In the genomic region with DNA sequence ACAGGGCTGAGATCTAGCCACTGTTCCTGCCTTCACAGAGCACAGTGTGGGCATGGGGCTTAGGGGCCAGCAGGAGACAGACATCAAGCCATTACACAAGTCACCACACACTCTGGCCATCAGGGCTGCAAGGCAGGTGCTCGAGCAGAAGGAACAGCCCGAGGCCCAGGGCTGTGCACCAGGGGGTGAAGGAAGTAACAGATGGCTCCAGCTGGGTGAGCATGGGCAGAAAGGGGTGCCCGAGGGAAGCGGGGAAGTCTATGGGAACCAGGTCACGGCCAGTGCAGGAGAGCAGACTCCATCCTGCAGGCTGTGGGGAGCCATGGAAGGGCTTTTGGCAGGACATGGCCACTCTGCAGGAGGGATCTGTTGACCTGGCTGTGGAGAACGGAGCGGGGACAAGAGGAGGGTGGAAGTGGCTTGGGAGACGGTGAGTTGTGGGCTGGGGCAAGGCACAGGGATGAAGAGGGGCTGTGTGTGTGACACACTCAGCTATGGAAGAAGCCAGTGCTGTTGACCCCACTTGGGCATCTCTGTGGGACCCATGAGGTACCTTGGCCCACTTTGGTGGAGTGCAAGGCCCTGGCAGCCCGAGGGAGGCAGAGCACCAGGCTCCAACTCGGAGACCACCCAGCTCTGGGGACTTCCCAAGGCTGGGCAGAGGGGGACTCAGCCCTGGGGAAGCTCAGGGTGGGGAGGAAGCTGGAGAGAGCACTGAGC, we compare ENCODE assay signal across 11 cellular contexts. TPM values are rescaled to one million over a fixed set of nuclear protein-coding genes. Genes with fewer than 3 reads are reported as not detected.
DNase-seq lines count a peak whose midpoint lies in the region; ATAC-seq and TF ChIP-seq lines count a peak whose summit lies in the region.
"Had no signal": no experiment of that assay in that cellular context is flagged by ENCODE, and none has a peak within 500 bp of the region (broad histone marks: within the 10 kb centered on the region; RNA-seq: fewer than 3 reads in every experiment).

No MANE protein-coding gene starts in this region.

- peak overlapping the region; percentile 49 to 80 (median 72) for H3K4me3 Mint-ChIP-seq in nephron

- CTCF ChIA-PET in AG04450 (lab: Charles Lee): interaction anchor here (0.5 to 2.6 kb wide), 6 partner anchors 17 to 308 kb away, joined by 3 to 15 read pairs (median 6); a partner anchor contains a TSS

- H3K9me3 Mint-ChIP-seq in nephron: no peaks in the 10 kb centered on the region

- peak overlapping the region; percentile 25 for H3K4me3 ChIP-seq in AG04450 (ENCODE audit: low read depth, low read length)
- peak overlapping the region; percentile 22; the same call in 1 of the 2 replicates for H3K4me3 ChIP-seq in HUES64 (ENCODE audit: low read length)

- peak overlapping the region in 2 of 3 experiments; percentile 44 to 58 for H3K27ac Mint-ChIP-seq in nephron

- ATAC-seq in HG03159 (IDR thresholded peaks at IDR 0.05; ENCODE audit: unreplicated experiment) (no peak), GM19397 (IDR thresholded peaks at IDR 0.05; ENCODE audit: unreplicated experiment) (no peak), esophagus mucosa (no peak)

- WGBS in HUES64: 67% methylated on average over 10 of the region's 10 CpGs

- H3K27me3 Mint-ChIP-seq in nephron (ENCODE audit: low read depth): peaks cover 6% of the 10 kb centered on the region

- no peaks in the 10 kb centered on the region for H3K36me3 ChIP-seq in HUES64 (ENCODE audit: insufficient read depth, low read length)

- POLR2A ChIA-PET in AG04450 (lab: Yijun Ruan, JAX): interaction anchor here (0.8 to 5.8 kb wide), 12 partner anchors 9 to 253 kb away, joined by 3 to 124 read pairs (median 6); a partner anchor contains a TSS

- H3K9me3 ChIP-seq in AG04450 (ENCODE audit: control insufficient read depth, insufficient read depth, low read length) (peaks cover 11% of the 10 kb centered on the region; the same call in 1 of the 2 replicates), HUES64 (ENCODE audit: insufficient read depth, low read depth, low read length) (no peaks in the 10 kb centered on the region)

- no peaks in the 10 kb centered on the region for H3K27me3 ChIP-seq in AG04450 (ENCODE audit: control insufficient read depth, insufficient read depth, low read length)
- no peaks in the 10 kb centered on the region for H3K27me3 ChIP-seq in HUES64 (ENCODE audit: insufficient read depth, low read length)

- peak overlapping the region; percentile 99 for H3K27ac ChIP-seq in AG04450 (ENCODE audit: low read depth, low read length)
- H3K27ac ChIP-seq in HUES64 (ENCODE audit: low read depth, low read length): peak overlapping the region; percentile 37; the same call in 1 of the 2 replicates

- TF ChIP-seq CTCF in AG04450 (IDR thresholded peaks at IDR 0.05; ENCODE audit: low read depth, low read length) (no peak), nephron (IDR thresholded peaks at IDR 0.05; ENCODE audit: unreplicated experiment in 3 of 3) (no peak)

- H3K36me3 Mint-ChIP-seq in nephron (ENCODE audit: low read depth): peaks cover 5% of the 10 kb centered on the region

- peaks cover 7% of the 10 kb centered on the region for H3K4me1 ChIP-seq in HUES64 (ENCODE audit: insufficient read depth, low read length)

- H3K9ac ChIP-seq in HUES64 (ENCODE audit: low read depth, low read length): peak overlapping the region; percentile 7; the same call in 1 of the 2 replicates

- H3K4me1 Mint-ChIP-seq in nephron: peaks cover 36% of the 10 kb centered on the region

- DNase-seq in AG04450 (ENCODE audit: low read depth, low spot score) (no peak), cerebellum (ENCODE audit: low spot score) (peak; percentile 86), HuH-7.5 (ENCODE audit: low spot score) (no peak)
- DNase-seq: activated CD4-positive, alpha-beta T cell treated with anti-CD3 and anti-CD28 coated beads for 1 hour; DMS79 treated with DMSO at 0.1 percent for 48 hours; NCI-H1092 treated with DMSO at 0.1 percent for 48 hours had no signal

RNA-seq across cellular contexts. Expression of a gene that starts 3.6 kb away (rescaled TPM):
- polyA plus RNA-seq in AG04450 (2011; rRNA removed): 32.9 and 52.2 TPM in 2 replicates
- polyA minus RNA-seq in AG04450 (2011; rRNA and poly(A)+ RNA removed): 34.1 and 50.1 TPM in 2 replicates
- 17.7 TPM for polyA plus RNA-seq in HUES64 (2013, experiment 1 of 2)
- polyA plus RNA-seq in HUES64 (2013, experiment 2 of 2): 19.4 TPM
- 10.3 TPM for total RNA-seq in cerebellum
- total RNA-seq in esophagus mucosa: 16.9 TPM

RNA-seq across cellular contexts. Expression of a gene that starts 4.0 kb away (rescaled TPM):
- polyA plus RNA-seq in AG04450 (2011; rRNA removed): 96.9 and 130 TPM in 2 replicates
- 34.5 and 39.0 TPM in 2 replicates for polyA minus RNA-seq in AG04450 (2011; rRNA and poly(A)+ RNA removed)
- polyA plus RNA-seq in HUES64 (2013, experiment 1 of 2): 87.0 TPM
- 93.0 TPM for polyA plus RNA-seq in HUES64 (2013, experiment 2 of 2)
- 28.3 TPM for total RNA-seq in cerebellum
- total RNA-seq in esophagus mucosa: 76.2 TPM

RNA-seq across cellular contexts. Expression of a gene that starts 15.1 kb away (rescaled TPM):
- polyA plus RNA-seq in AG04450 (2011; rRNA removed): 7.9 and 16.1 TPM in 2 replicates
- polyA minus RNA-seq in AG04450 (2011; rRNA and poly(A)+ RNA removed): 12.5 and 17.6 TPM in 2 replicates
- 15.0 TPM for polyA plus RNA-seq in HUES64 (2013, experiment 1 of 2)
- polyA plus RNA-seq in HUES64 (2013, experiment 2 of 2): 12.0 TPM
- total RNA-seq in cerebellum: not detected
- total RNA-seq in esophagus mucosa: 28.9 TPM

RNA-seq across cellular contexts. Expression of a gene that starts 24.8 kb away (rescaled TPM):
- 13.1 and 20.2 TPM in 2 replicates for polyA plus RNA-seq in AG04450 (2011; rRNA removed)
- 2.3 and 2.8 TPM in 2 replicates for polyA minus RNA-seq in AG04450 (2011; rRNA and poly(A)+ RNA removed)
- polyA plus RNA-seq in HUES64 (2013, experiment 1 of 2): 22.0 TPM
- polyA plus RNA-seq in HUES64 (2013, experiment 2 of 2): 24.9 TPM
- total RNA-seq in cerebellum: 6.3 TPM
- total RNA-seq in esophagus mucosa: 15.3 TPM

RNA-seq across cellular contexts. Expression of a gene that starts 27.0 kb away (rescaled TPM):
- 126 and 160 TPM in 2 replicates for polyA plus RNA-seq in AG04450 (2011; rRNA removed)
- polyA minus RNA-seq in AG04450 (2011; rRNA and poly(A)+ RNA removed): 116 and 143 TPM in 2 replicates
- polyA plus RNA-seq in HUES64 (2013, experiment 1 of 2): 65.3 TPM
- polyA plus RNA-seq in HUES64 (2013, experiment 2 of 2): 60.1 TPM
- total RNA-seq in cerebellum (73.7 TPM), esophagus mucosa (42.3 TPM)

Comparison
In these comparisons a context has a peak if more than half of its experiments do, and no peak if none do; other contexts are left out.
1. RNA of a gene that starts 15.1 kb away (total RNA-seq): 28.9 TPM in esophagus mucosa (single experiment); not detected in cerebellum (single experiment); every median in the first group is over 10 times any median in the second.